In genomic region chr22:23763579-23764331, GRCh38 we compare ENCODE assay signal across 8 cellular contexts. TPM values are rescaled to one million over a fixed set of nuclear protein-coding genes. Genes with fewer than 3 reads are reported as not detected.
DNase-seq lines count a peak whose midpoint lies in the region; ATAC-seq and TF ChIP-seq lines count a peak whose summit lies in the region.
"Had no signal": no experiment of that assay in that cellular context is flagged by ENCODE, and none has a peak within 500 bp of the region (broad histone marks: within the 10 kb centered on the region; RNA-seq: fewer than 3 reads in every experiment).

No MANE protein-coding gene starts in this region.

- H3K36me3 ChIP-seq in Loucy (ENCODE audit: insufficient read depth, low read length) (no peaks in the 10 kb centered on the region), mesenchymal stem cell (ENCODE audit: control insufficient read depth in 1 of 2, insufficient read depth in 2 of 2, low read depth in 1 of 2, low read length in 2 of 2) (peaks cover 0 to 16% of the 10 kb centered on the region in 2 experiments), thymus (ENCODE audit: control insufficient read depth, insufficient read depth) (no peaks in the 10 kb centered on the region)

- H3K27me3 ChIP-seq in Loucy (ENCODE audit: insufficient read depth, low read length, poor library complexity, severe bottlenecking) (no peaks in the 10 kb centered on the region), mesenchymal stem cell (ENCODE audit: control insufficient read depth in 1 of 2, insufficient read depth in 1 of 2, low read length in 2 of 2) (peaks cover 0 to 4% of the 10 kb centered on the region in 2 experiments), thymus (ENCODE audit: control insufficient read depth, insufficient read depth) (no peaks in the 10 kb centered on the region)

- no peak overlapping the region for H3K4ac ChIP-seq in mesenchymal stem cell (ENCODE audit: low read depth in 1 of 2, low read length in 2 of 2)

- peak overlapping the region; percentile 79 for H4K8ac ChIP-seq in mesenchymal stem cell (ENCODE audit: low read length)

- H2BK120ac ChIP-seq in mesenchymal stem cell (ENCODE audit: low read depth, low read length), result no peak overlapping the region

- no peaks in the 10 kb centered on the region for H3K79me2 ChIP-seq in Loucy (ENCODE audit: insufficient read depth, low read length)

- DNase-seq in activated effector memory CD4-positive, alpha-beta T cell treated with Interleukin-2 at 50 U/mL for 16 hours, result peak; percentile 31
- DNase-seq in mesenchymal stem cell, result no peak
- no peak for DNase-seq in mesenteric fat pad (ENCODE audit: low spot score)
- no peak for DNase-seq in NCI-H510A (lab: John Stamatoyannopoulos, UW)

- H2AFZ ChIP-seq in Loucy (ENCODE audit: low read length) (no peak overlapping the region), mesenchymal stem cell (ENCODE audit: low read depth, low read length) (no peak overlapping the region)

- no peak for TF ChIP-seq CTCF in Loucy (conservative IDR thresholded peaks at IDR 0.05; ENCODE audit: low read length)

- no peaks in the 10 kb centered on the region for H3F3A ChIP-seq in Loucy (ENCODE audit: low read depth)

- no peak overlapping the region for H3K18ac ChIP-seq in mesenchymal stem cell (ENCODE audit: low read depth in 1 of 2, low read length in 2 of 2)

- H3K9me2 ChIP-seq in Loucy (replicated peaks; ENCODE audit: low read depth, low read length), result no peaks in the 10 kb centered on the region

- H3K14ac ChIP-seq in mesenchymal stem cell (ENCODE audit: low read length in 2 of 2), result peak overlapping the region in 1 of 2 experiments; percentile 44

- peaks cover 3% of the 10 kb centered on the region for H3K79me1 ChIP-seq in mesenchymal stem cell (replicated peaks; ENCODE audit: low read length, poor library complexity, severe bottlenecking)

- H3K4me2 ChIP-seq in Loucy (ENCODE audit: low read depth, low read length, poor library complexity, severe bottlenecking) (peak overlapping the region; percentile 52), mesenchymal stem cell (ENCODE audit: low read length, poor library complexity, severe bottlenecking) (no peak overlapping the region)

- H3K9me3 ChIP-seq in Loucy (ENCODE audit: insufficient read depth, low read depth, low read length) (no peaks in the 10 kb centered on the region), mesenchymal stem cell (ENCODE audit: control insufficient read depth, low read length) (no peaks in the 10 kb centered on the region), thymus (ENCODE audit: control insufficient read depth) (no peaks in the 10 kb centered on the region)

- H2BK12ac ChIP-seq in mesenchymal stem cell (ENCODE audit: low read length in 2 of 2), result peak overlapping the region in 1 of 2 experiments; percentile 3

- H3K4me3 ChIP-seq in Loucy (ENCODE audit: low read length, poor library complexity, severe bottlenecking), result peak overlapping the region; percentile 41
- no peak overlapping the region for H3K4me3 ChIP-seq in mesenchymal stem cell (ENCODE audit: insufficient read depth in 1 of 2, low read depth in 1 of 2, low read length in 2 of 2)
- H3K4me3 ChIP-seq in thymus (ENCODE audit: low read length), result peak overlapping the region; percentile 50

- H2AK5ac ChIP-seq in mesenchymal stem cell (ENCODE audit: low read length, severe bottlenecking), result no peak overlapping the region

- H4K91ac ChIP-seq in mesenchymal stem cell (ENCODE audit: low read length), result no peak overlapping the region

- no peak overlapping the region for H2BK5ac ChIP-seq in mesenchymal stem cell (ENCODE audit: low read depth, low read length, poor library complexity, severe bottlenecking)

- no peak for ATAC-seq in GM19452 (IDR thresholded peaks at IDR 0.05; ENCODE audit: unreplicated experiment)

- H3K9ac ChIP-seq in Loucy (ENCODE audit: low read depth, low read length, poor library complexity, severe bottlenecking) (peak overlapping the region; percentile 54), mesenchymal stem cell (ENCODE audit: low read length) (no peak overlapping the region)

- WGBS in mesenchymal stem cell, result 45% methylated on average over 22 of the region's 23 CpGs
- whole genome bisulfite sequencing in thymus, result 18% methylated on average over 23 of the region's 23 CpGs

- no peaks in the 10 kb centered on the region for H4K20me1 ChIP-seq in Loucy (ENCODE audit: insufficient read depth, low read length, poor library complexity, severe bottlenecking)

- H3K27ac ChIP-seq in mesenchymal stem cell (ENCODE audit: low read length, poor library complexity, severe bottlenecking) (no peak overlapping the region), thymus (ENCODE audit: low read depth) (peak overlapping the region; percentile 92)

- H3K23ac ChIP-seq in mesenchymal stem cell (ENCODE audit: low read length in 2 of 2), result peak overlapping the region in 1 of 2 experiments; percentile 34

- H3K4me1 ChIP-seq in Loucy (ENCODE audit: insufficient read depth, low read length, poor library complexity, severe bottlenecking) (peaks cover 27% of the 10 kb centered on the region), mesenchymal stem cell (ENCODE audit: control insufficient read depth, insufficient read depth, low read depth, low read length) (peaks cover 34% of the 10 kb centered on the region), thymus (ENCODE audit: control insufficient read depth, insufficient read depth, low read length) (peaks cover 34% of the 10 kb centered on the region)

- no peak overlapping the region for H2BK15ac ChIP-seq in mesenchymal stem cell (ENCODE audit: low read depth, poor library complexity, severe bottlenecking)

RNA-seq across cellular contexts. Expression of gene C22orf15, which starts 1.0 kb away (rescaled TPM):
- 0.15 TPM for polyA plus RNA-seq in mesenchymal stem cell (2013, experiment 1 of 2)
- 0.26 TPM for polyA plus RNA-seq in mesenchymal stem cell (2013, experiment 2 of 2)
- polyA plus RNA-seq in thymus, result 1.3 TPM
- not detected for total RNA-seq in mesenteric fat pad
- total RNA-seq: NCI-H460 had no signal

RNA-seq across cellular contexts. Expression of gene CHCHD10, which starts 4.0 kb away (rescaled TPM):
- polyA plus RNA-seq in mesenchymal stem cell (2013, experiment 1 of 2), result 425 TPM
- polyA plus RNA-seq in mesenchymal stem cell (2013, experiment 2 of 2), result 448 TPM
- 64.0 TPM for polyA plus RNA-seq in thymus
- 357 TPM for total RNA-seq in mesenteric fat pad

RNA-seq across cellular contexts. Expression of gene MMP11, which starts 8.9 kb away (rescaled TPM):
- polyA plus RNA-seq in mesenchymal stem cell (2013, experiment 1 of 2), result 24.7 TPM
- polyA plus RNA-seq in mesenchymal stem cell (2013, experiment 2 of 2), result 25.1 TPM
- 3.8 TPM for polyA plus RNA-seq in thymus
- 5.7 TPM for total RNA-seq in mesenteric fat pad

RNA-seq across cellular contexts. Expression of gene VPREB3, which starts 9.5 kb away (rescaled TPM):
- polyA plus RNA-seq in mesenchymal stem cell (2013, experiment 1 of 2), result 0.68 TPM
- polyA plus RNA-seq in mesenchymal stem cell (2013, experiment 2 of 2), result 0.52 TPM
- polyA plus RNA-seq in thymus, result 11.4 TPM
- total RNA-seq in mesenteric fat pad, result not detected
- total RNA-seq: NCI-H460 had no signal

RNA-seq across cellular contexts. Expression of gene ZNF70, which starts 12.8 kb away (rescaled TPM):
- polyA plus RNA-seq in mesenchymal stem cell (2013, experiment 1 of 2), result 3.8 TPM
- 3.5 TPM for polyA plus RNA-seq in mesenchymal stem cell (2013, experiment 2 of 2)
- 1.7 TPM for polyA plus RNA-seq in thymus
- 7.8 TPM for total RNA-seq in mesenteric fat pad

Comparison
In these comparisons a context has a peak if more than half of its experiments do, and no peak if none do; other contexts are left out.
1. H3K4me3 ChIP-seq: peak in Loucy (single experiment) and thymus (single experiment); none in mesenchymal stem cell (0 of 2).